ENCODE assay signal across 22 cellular contexts in genomic region chr5:179453616-179454015, GRCh38.
DNase-seq lines count a peak whose midpoint lies in the region; ATAC-seq and TF ChIP-seq lines count a peak whose summit lies in the region.
"Had no signal": no experiment of that assay in that cellular context is flagged by ENCODE, and none has a peak within 500 bp of the region (broad histone marks: within the 10 kb centered on the region; RNA-seq: fewer than 3 reads in every experiment).

No MANE protein-coding gene starts in this region.

- no peaks in the 10 kb centered on the region for H3F3A ChIP-seq in SK-N-SH (replicated peaks; ENCODE audit: insufficient read depth)

- H3K4me3 Mint-ChIP-seq in natural killer cell treated with Interleukin-12 subunit alpha and Interleukin-12 subunit beta and Interleukin-15 and Interleukin-18, amount 100 ng/mL, for 72 hours: no peak overlapping the region
- H3K4me3 Mint-ChIP-seq in natural killer cell (no peak overlapping the region), neural crest cell (no peak overlapping the region)
- H3K4me3 Mint-ChIP-seq: CD14-positive monocyte; CD4-positive, alpha-beta T cell; HFFc6 had no signal

- intact Hi-C loops in natural killer cell (cut with micrococcal nuclease): no loop called here
- intact Hi-C loops in upper lobe of right lung (cut with DNase I): no loop called here

- H3K4me2 ChIP-seq in SK-N-SH: no peak overlapping the region
- H3K4me2 ChIP-seq: A549; BLaER1 treated with 17β-estradiol and CSF1 and Interleukin-3, amounts not matched to agents 10 nM and 100 nM had no signal

- ATAC-seq in natural killer cell treated with Interleukin-12 subunit alpha and Interleukin-12 subunit beta and Interleukin-15 and Interleukin-18, amount 100 ng/mL, for 72 hours: no peak
- no peak for ATAC-seq in natural killer cell
- no peak for ATAC-seq in upper lobe of right lung
- ATAC-seq: A549 had no signal

- CTCF ChIA-PET in SK-N-SH (lab: Yijun Ruan, JAX): interaction anchor here (1.4 kb wide), 1 partner anchor 40 kb away, joined by 3 read pairs; no protein-coding TSS in a partner anchor

- H3K27me3 ChIP-seq in upper lobe of right lung (no peaks in the 10 kb centered on the region), SK-N-SH (ENCODE audit: insufficient read depth) (no peaks in the 10 kb centered on the region)
- H3K27me3 ChIP-seq: BE2C; BLaER1 treated with 17β-estradiol and CSF1 and Interleukin-3, amounts not matched to agents 10 nM and 100 nM had no signal

- no peak for TF ChIP-seq EP300 in SK-N-SH (IDR thresholded peaks at IDR 0.05; ENCODE audit: borderline replicate concordance in 1 of 2, low read depth in 1 of 2, low read length in 1 of 2)

- no peaks in the 10 kb centered on the region for H3K9me2 ChIP-seq in SK-N-SH

- no peak for TF ChIP-seq RAD21 in SK-N-SH (IDR thresholded peaks at IDR 0.05; ENCODE audit: low read length)

- H3K79me2 ChIP-seq in SK-N-SH (ENCODE audit: insufficient read depth): no peaks in the 10 kb centered on the region

- H3K9ac ChIP-seq in SK-N-SH: no peak overlapping the region
- H3K9ac ChIP-seq: BLaER1 treated with 17β-estradiol and CSF1 and Interleukin-3, amounts not matched to agents 10 nM and 100 nM had no signal

- peak; percentile 58 for DNase-seq in natural killer cell treated with Interleukin-12 subunit alpha and Interleukin-12 subunit beta and Interleukin-15 and Interleukin-18, amount 100 ng/mL, for 72 hours (ENCODE audit: low spot score)
- DNase-seq in natural killer cell (no peak), neural crest cell (ENCODE audit: low read depth, low spot score) (no peak), upper lobe of right lung (peak; percentile 36), NCI-H146 treated with DMSO at 0.1 percent for 48 hours (lab: John Stamatoyannopoulos, UW; ENCODE audit: unreplicated experiment) (no peak), SK-N-SH (no peak)
- DNase-seq: 8988T; ACHN; AML-193; BE2C; Calu3; CD4-positive, alpha-beta T cell; COR-L47; DMS53; DMS79 treated with DMSO at 0.1 percent for 48 hours; GF-D8; GOT3; HFFc6 had no signal

- H3K36me3 Mint-ChIP-seq in natural killer cell treated with Interleukin-12 subunit alpha and Interleukin-12 subunit beta and Interleukin-15 and Interleukin-18, amount 100 ng/mL, for 72 hours: no peaks in the 10 kb centered on the region
- H3K36me3 Mint-ChIP-seq in natural killer cell (no peaks in the 10 kb centered on the region), neural crest cell (ENCODE audit: low read depth) (no peaks in the 10 kb centered on the region)
- H3K36me3 Mint-ChIP-seq: CD14-positive monocyte had no signal

- H3K4me1 ChIP-seq in upper lobe of right lung (no peaks in the 10 kb centered on the region), SK-N-SH (ENCODE audit: control insufficient read depth in 1 of 2, insufficient read depth in 2 of 2, low read depth in 1 of 2, low read length in 1 of 2) (no peaks in the 10 kb centered on the region; a peak in 1 of 4 replicates)
- H3K4me1 ChIP-seq: A549, BE2C, HAP-1 had no signal

- no peaks in the 10 kb centered on the region for H3K4me1 Mint-ChIP-seq in natural killer cell treated with Interleukin-12 subunit alpha and Interleukin-12 subunit beta and Interleukin-15 and Interleukin-18, amount 100 ng/mL, for 72 hours (ENCODE audit: low read depth in 2 of 2)
- no peaks in the 10 kb centered on the region for H3K4me1 Mint-ChIP-seq in natural killer cell
- H3K4me1 Mint-ChIP-seq in neural crest cell: no peaks in the 10 kb centered on the region
- H3K4me1 Mint-ChIP-seq: CD14-positive monocyte had no signal

- H3K4me3 ChIP-seq in upper lobe of right lung (no peak overlapping the region), SK-N-SH (ENCODE audit: low read depth in 2 of 2, low read length in 1 of 2) (no peak overlapping the region)
- H3K4me3 ChIP-seq: A549; BLaER1 treated with 17β-estradiol and CSF1 and Interleukin-3, amounts not matched to agents 10 nM and 100 nM; HAP-1 had no signal

- peaks cover 6 to 8% of the 10 kb centered on the region in 2 donors for H3K27me3 Mint-ChIP-seq in natural killer cell treated with Interleukin-12 subunit alpha and Interleukin-12 subunit beta and Interleukin-15 and Interleukin-18, amount 100 ng/mL, for 72 hours
- H3K27me3 Mint-ChIP-seq in natural killer cell (ENCODE audit: low read depth in 2 of 2) (peaks cover 0 to 4% of the 10 kb centered on the region in 2 donors), neural crest cell (ENCODE audit: low read depth) (peaks cover 6% of the 10 kb centered on the region)
- H3K27me3 Mint-ChIP-seq: CD4-positive, alpha-beta T cell had no signal

- POLR2A ChIA-PET in SK-N-SH (lab: Yijun Ruan, JAX): no interaction called here

- TF ChIP-seq CTCF in natural killer cell (IDR thresholded peaks at IDR 0.05) (no peak), neural crest cell (conservative IDR thresholded peaks at IDR 0.05) (no peak), upper lobe of right lung (IDR thresholded peaks at IDR 0.05) (no peak), SK-N-SH (IDR thresholded peaks at IDR 0.05) (no peak)

- no peak overlapping the region for H3K27ac Mint-ChIP-seq in natural killer cell treated with Interleukin-12 subunit alpha and Interleukin-12 subunit beta and Interleukin-15 and Interleukin-18, amount 100 ng/mL, for 72 hours
- no peak overlapping the region for H3K27ac Mint-ChIP-seq in natural killer cell
- peak overlapping the region; percentile 87 for H3K27ac Mint-ChIP-seq in neural crest cell (ENCODE audit: unreplicated experiment)
- H3K27ac Mint-ChIP-seq: CD4-positive, alpha-beta T cell; HFFc6 had no signal

- 29% methylated on average over 7 of the region's 7 CpGs for WGBS in SK-N-SH (ENCODE audit: low lambda C conversion rate)

- no peaks in the 10 kb centered on the region for H4K20me1 ChIP-seq in SK-N-SH (ENCODE audit: insufficient read depth)
- H4K20me1 ChIP-seq: BLaER1 treated with 17β-estradiol and CSF1 and Interleukin-3, amounts not matched to agents 10 nM and 100 nM had no signal

- H3K9me3 ChIP-seq in upper lobe of right lung (no peaks in the 10 kb centered on the region), SK-N-SH (no peaks in the 10 kb centered on the region)
- H3K9me3 ChIP-seq: HAP-1 had no signal

- H3K36me3 ChIP-seq in upper lobe of right lung (no peaks in the 10 kb centered on the region), SK-N-SH (replicated peaks in 1 of 2; ENCODE audit: control insufficient read depth in 1 of 2, insufficient read depth in 2 of 2, low read length in 1 of 2) (no peaks in the 10 kb centered on the region)
- H3K36me3 ChIP-seq: BE2C; BLaER1 treated with 17β-estradiol and CSF1 and Interleukin-3, amounts not matched to agents 10 nM and 100 nM; HAP-1 had no signal

- H3K9me3 Mint-ChIP-seq in natural killer cell treated with Interleukin-12 subunit alpha and Interleukin-12 subunit beta and Interleukin-15 and Interleukin-18, amount 100 ng/mL, for 72 hours: peaks cover 8% of the 10 kb centered on the region
- H3K9me3 Mint-ChIP-seq in natural killer cell (peaks cover 4 to 5% of the 10 kb centered on the region in 2 donors), neural crest cell (peaks cover 6% of the 10 kb centered on the region)

- H2AFZ ChIP-seq in SK-N-SH (ENCODE audit: low read depth): no peak overlapping the region

- no peak overlapping the region for H3K27ac ChIP-seq in upper lobe of right lung
- H3K27ac ChIP-seq in SK-N-SH (ENCODE audit: low read depth in 2 of 2, low read length in 1 of 2): no peak overlapping the region
- H3K27ac ChIP-seq: A549; BLaER1 treated with 17β-estradiol and CSF1 and Interleukin-3, amounts not matched to agents 10 nM and 100 nM had no signal

TF ChIP-seq in SK-N-SH, 30 proteins besides CTCF, POLR2A, EP300 and RAD21:
- TF ChIP-seq GABPA (IDR thresholded peaks at IDR 0.05; ENCODE audit: low read depth) (no peak), USF2 (IDR thresholded peaks at IDR 0.05; ENCODE audit: borderline replicate concordance, low read depth, low read length) (no peak), GATA2 (CRISPR knock-in tag; IDR thresholded peaks at IDR 0.05) (no peak), MXI1 (IDR thresholded peaks at IDR 0.05; ENCODE audit: low read depth, low read length) (no peak)

Comparison
In these comparisons a context has a peak if more than half of its experiments do, and no peak if none do; other contexts are left out.
1. DNase-seq: peak in natural killer cell treated with Interleukin-12 subunit alpha and Interleukin-12 subunit beta and Interleukin-15 and Interleukin-18, amount 100 ng/mL, for 72 hours (single experiment) and upper lobe of right lung (single experiment); none in natural killer cell (single experiment), neural crest cell (single experiment), NCI-H146 treated with DMSO at 0.1 percent for 48 hours (single experiment) and SK-N-SH (single experiment).